Comparison of ENCODE assay signal across 10 cellular contexts in genomic region chr22:28907311-28908008, GRCh38. TPM values are rescaled to one million over a fixed set of nuclear protein-coding genes. Genes with fewer than 3 reads are reported as not detected.
DNase-seq lines count a peak whose midpoint lies in the region; ATAC-seq lines count a peak whose summit lies in the region.
"Had no signal": no experiment of that assay in that cellular context is flagged by ENCODE, and none has a peak within 500 bp of the region (broad histone marks: within the 10 kb centered on the region; RNA-seq: fewer than 3 reads in every experiment).

No MANE protein-coding gene starts in this region.

- intact Hi-C loops in activated CD4-positive, alpha-beta memory T cell treated with anti-CD3 and anti-CD28 coated beads for 36 hours (cut with micrococcal nuclease): loop anchor here (1.0 to 5.0 kb wide), 2 partner anchors 48 to 260 kb away; no protein-coding TSS in a partner anchor

- peak; percentile 89 for DNase-seq in activated CD4-positive, alpha-beta memory T cell treated with anti-CD3 and anti-CD28 coated beads for 36 hours
- DNase-seq in activated CD4-positive, alpha-beta memory T cell treated with anti-CD3 and anti-CD28 coated beads, Interleukin-2, amount 10 ng/mL, durations not matched to agents 7 days and 5 days: no peak
- DNase-seq in activated naive CD8-positive, alpha-beta T cell treated with anti-CD3 and anti-CD28 coated beads, Interleukin-2, amount 10 ng/mL, durations not matched to agents 7 days and 5 days: no peak
- peak; percentile 59 for DNase-seq in stimulated activated naive CD8-positive, alpha-beta T cell treated with anti-CD3 and anti-CD28 coated beads, Interleukin-15, Interleukin-2, amounts not matched to agents 100 U/mL and 50 U/mL, for 24 hours
- DNase-seq in epidermal melanocyte (ENCODE audit: insufficient read length, low spot score) (no peak), AG08396 (ENCODE audit: low spot score) (no peak), NCI-H748 treated with DMSO at 0.1 percent for 48 hours (lab: John Stamatoyannopoulos, UW) (no peak)
- DNase-seq: naive thymus-derived CD8-positive, alpha-beta T cell; uterus had no signal

- peak; percentile 55 for ATAC-seq in HG03139 (IDR thresholded peaks at IDR 0.05; ENCODE audit: unreplicated experiment)
- peak; percentile 34 for ATAC-seq in activated naive CD8-positive, alpha-beta T cell treated with anti-CD3 and anti-CD28 coated beads, Interleukin-2, amount 10 ng/mL, durations not matched to agents 7 days and 5 days (ENCODE audit: low read depth)
- ATAC-seq in stimulated activated naive CD8-positive, alpha-beta T cell treated with anti-CD3 and anti-CD28 coated beads, Interleukin-15, Interleukin-2, amounts not matched to agents 100 U/mL and 50 U/mL, for 24 hours: peak; percentile 94
- ATAC-seq: naive thymus-derived CD8-positive, alpha-beta T cell had no signal

- CTCF ChIA-PET in activated CD4-positive, alpha-beta memory T cell treated with anti-CD3 and anti-CD28 coated beads for 36 hours (lab: Charles Lee): interaction anchor here (1.0 to 1.1 kb wide), 2 partner anchors 20 to 52 kb away, joined by 3 read pairs; no protein-coding TSS in a partner anchor
- CTCF ChIA-PET in activated CD4-positive, alpha-beta memory T cell treated with anti-CD3 and anti-CD28 coated beads, Interleukin-2, amount 10 ng/mL, durations not matched to agents 7 days and 5 days (lab: Charles Lee): interaction anchor here (0.7 to 1.3 kb wide), 2 partner anchors 134 to 175 kb away, joined by 3 to 4 read pairs; no protein-coding TSS in a partner anchor

- peaks cover 34% of the 10 kb centered on the region for H3K4me1 Mint-ChIP-seq in activated CD4-positive, alpha-beta memory T cell treated with anti-CD3 and anti-CD28 coated beads for 36 hours (ENCODE audit: low read depth)
- H3K4me1 Mint-ChIP-seq in activated CD4-positive, alpha-beta memory T cell treated with anti-CD3 and anti-CD28 coated beads, Interleukin-2, amount 10 ng/mL, durations not matched to agents 7 days and 5 days: peaks cover 15% of the 10 kb centered on the region
- peaks cover 21% of the 10 kb centered on the region for H3K4me1 Mint-ChIP-seq in activated naive CD8-positive, alpha-beta T cell treated with anti-CD3 and anti-CD28 coated beads, Interleukin-2, amount 10 ng/mL, durations not matched to agents 7 days and 5 days

- no peak overlapping the region for H3K4me3 Mint-ChIP-seq in activated CD4-positive, alpha-beta memory T cell treated with anti-CD3 and anti-CD28 coated beads for 36 hours
- H3K4me3 Mint-ChIP-seq in activated CD4-positive, alpha-beta memory T cell treated with anti-CD3 and anti-CD28 coated beads, Interleukin-2, amount 10 ng/mL, durations not matched to agents 7 days and 5 days: no peak overlapping the region
- no peak overlapping the region for H3K4me3 Mint-ChIP-seq in activated naive CD8-positive, alpha-beta T cell treated with anti-CD3 and anti-CD28 coated beads, Interleukin-2, amount 10 ng/mL, durations not matched to agents 7 days and 5 days
- H3K4me3 Mint-ChIP-seq: naive thymus-derived CD8-positive, alpha-beta T cell had no signal

- H3K36me3 Mint-ChIP-seq in activated CD4-positive, alpha-beta memory T cell treated with anti-CD3 and anti-CD28 coated beads for 36 hours: no peaks in the 10 kb centered on the region
- H3K36me3 Mint-ChIP-seq in activated CD4-positive, alpha-beta memory T cell treated with anti-CD3 and anti-CD28 coated beads, Interleukin-2, amount 10 ng/mL, durations not matched to agents 7 days and 5 days (ENCODE audit: low read depth): no peaks in the 10 kb centered on the region
- no peaks in the 10 kb centered on the region for H3K36me3 Mint-ChIP-seq in activated naive CD8-positive, alpha-beta T cell treated with anti-CD3 and anti-CD28 coated beads, Interleukin-2, amount 10 ng/mL, durations not matched to agents 7 days and 5 days
- H3K36me3 Mint-ChIP-seq: naive thymus-derived CD8-positive, alpha-beta T cell had no signal

- peak overlapping the region; percentile 70 for H3K27ac Mint-ChIP-seq in activated CD4-positive, alpha-beta memory T cell treated with anti-CD3 and anti-CD28 coated beads for 36 hours
- no peak overlapping the region for H3K27ac Mint-ChIP-seq in activated CD4-positive, alpha-beta memory T cell treated with anti-CD3 and anti-CD28 coated beads, Interleukin-2, amount 10 ng/mL, durations not matched to agents 7 days and 5 days
- H3K27ac Mint-ChIP-seq in activated naive CD8-positive, alpha-beta T cell treated with anti-CD3 and anti-CD28 coated beads, Interleukin-2, amount 10 ng/mL, durations not matched to agents 7 days and 5 days: no peak overlapping the region
- H3K27ac Mint-ChIP-seq: naive thymus-derived CD8-positive, alpha-beta T cell had no signal

- peaks cover 44% of the 10 kb centered on the region for H3K27me3 Mint-ChIP-seq in activated CD4-positive, alpha-beta memory T cell treated with anti-CD3 and anti-CD28 coated beads for 36 hours
- H3K27me3 Mint-ChIP-seq in activated CD4-positive, alpha-beta memory T cell treated with anti-CD3 and anti-CD28 coated beads, Interleukin-2, amount 10 ng/mL, durations not matched to agents 7 days and 5 days: peaks cover 76% of the 10 kb centered on the region
- H3K27me3 Mint-ChIP-seq in activated naive CD8-positive, alpha-beta T cell treated with anti-CD3 and anti-CD28 coated beads, Interleukin-2, amount 10 ng/mL, durations not matched to agents 7 days and 5 days: peaks cover 32% of the 10 kb centered on the region

- H3K9me3 Mint-ChIP-seq in activated CD4-positive, alpha-beta memory T cell treated with anti-CD3 and anti-CD28 coated beads for 36 hours: peaks cover 3% of the 10 kb centered on the region
- no peaks in the 10 kb centered on the region for H3K9me3 Mint-ChIP-seq in activated CD4-positive, alpha-beta memory T cell treated with anti-CD3 and anti-CD28 coated beads, Interleukin-2, amount 10 ng/mL, durations not matched to agents 7 days and 5 days
- H3K9me3 Mint-ChIP-seq in activated naive CD8-positive, alpha-beta T cell treated with anti-CD3 and anti-CD28 coated beads, Interleukin-2, amount 10 ng/mL, durations not matched to agents 7 days and 5 days: no peaks in the 10 kb centered on the region
- H3K9me3 Mint-ChIP-seq: naive thymus-derived CD8-positive, alpha-beta T cell had no signal

- POLR2A ChIA-PET in activated CD4-positive, alpha-beta memory T cell treated with anti-CD3 and anti-CD28 coated beads for 36 hours (lab: Charles Lee): interaction anchor here (1.3 to 2.0 kb wide), 2 partner anchors 107 to 110 kb away, joined by 3 to 6 read pairs; partner anchors contain the start of gene XBP1
- POLR2A ChIA-PET in activated CD4-positive, alpha-beta memory T cell treated with anti-CD3 and anti-CD28 coated beads, Interleukin-2, amount 10 ng/mL, durations not matched to agents 7 days and 5 days (lab: Charles Lee): no interaction called here
- POLR2A ChIA-PET in activated naive CD8-positive, alpha-beta T cell treated with anti-CD3 and anti-CD28 coated beads, Interleukin-2, amount 10 ng/mL, durations not matched to agents 7 days and 5 days (lab: Charles Lee): interaction anchor here (0.8 kb wide), 1 partner anchor 24 kb away, joined by 6 read pairs; the partner anchor contains the start of gene ZNRF3

RNA-seq across cellular contexts. Expression of gene ZNRF3, which starts 24.1 kb away (rescaled TPM):
- 1 to 10 TPM; 1.3 to 1.5 TPM for total RNA-seq in activated CD4-positive, alpha-beta memory T cell treated with anti-CD3 and anti-CD28 coated beads for 36 hours
- under 1 TPM; 0.40 to 0.58 TPM for total RNA-seq in activated CD4-positive, alpha-beta memory T cell treated with anti-CD3 and anti-CD28 coated beads, Interleukin-2, amount 10 ng/mL, durations not matched to agents 7 days and 5 days
- 1 to 10 TPM; 1.0 to 1.1 TPM for total RNA-seq in activated naive CD8-positive, alpha-beta T cell treated with anti-CD3 and anti-CD28 coated beads, Interleukin-2, amount 10 ng/mL, durations not matched to agents 7 days and 5 days

Comparison
In these comparisons a context has a peak if more than half of its experiments do, and no peak if none do; other contexts are left out.
1. DNase-seq: peak in activated CD4-positive, alpha-beta memory T cell treated with anti-CD3 and anti-CD28 coated beads for 36 hours (single experiment) and stimulated activated naive CD8-positive, alpha-beta T cell treated with anti-CD3 and anti-CD28 coated beads, Interleukin-15, Interleukin-2, amounts not matched to agents 100 U/mL and 50 U/mL, for 24 hours (single experiment); none in activated CD4-positive, alpha-beta memory T cell treated with anti-CD3 and anti-CD28 coated beads, Interleukin-2, amount 10 ng/mL, durations not matched to agents 7 days and 5 days (single experiment), activated naive CD8-positive, alpha-beta T cell treated with anti-CD3 and anti-CD28 coated beads, Interleukin-2, amount 10 ng/mL, durations not matched to agents 7 days and 5 days (single experiment), epidermal melanocyte (single experiment), AG08396 (single experiment) and NCI-H748 treated with DMSO at 0.1 percent for 48 hours (single experiment).
2. ATAC-seq: peak in every context shown above with its lines; median percentile 94 in stimulated activated naive CD8-positive, alpha-beta T cell treated with anti-CD3 and anti-CD28 coated beads, Interleukin-15, Interleukin-2, amounts not matched to agents 100 U/mL and 50 U/mL, for 24 hours; 55 in HG03139; 34 in activated naive CD8-positive, alpha-beta T cell treated with anti-CD3 and anti-CD28 coated beads, Interleukin-2, amount 10 ng/mL, durations not matched to agents 7 days and 5 days.